Comparison of ENCODE assay signal across 8 cellular contexts in genomic region chr11:85627332-85627997, GRCh38. TPM values are rescaled to one million over a fixed set of nuclear protein-coding genes. Genes with fewer than 3 reads are reported as not detected.
A peak's percentile ranks its signal among the peaks of the same experiment; 100 is the strongest.
DNase-seq lines count a peak whose midpoint lies in the region; ATAC-seq and TF ChIP-seq lines count a peak whose summit lies in the region.

DLG2 (minus strand) TSS chr11:85627344.

- H3K27me3 ChIP-seq in HUES6 (ENCODE audit: control insufficient read depth, insufficient read depth, low read length), result no peaks in the 10 kb centered on the region
- no peaks in the 10 kb centered on the region for H3K27me3 ChIP-seq in vagina

- H3K9ac ChIP-seq in HUES6 (ENCODE audit: low read length), result peak within 1 kb of the TSS; percentile 86

- H3K36me3 ChIP-seq in HUES6 (ENCODE audit: control insufficient read depth, insufficient read depth, low read length), result peaks cover 15% of the 10 kb centered on the region
- H3K36me3 ChIP-seq in vagina, result no peaks in the 10 kb centered on the region

- peak within 1 kb of the TSS; percentile 85 for H3K4me3 ChIP-seq in HUES6 (ENCODE audit: low read depth, low read length)
- H3K4me3 ChIP-seq in vagina, result peak within 1 kb of the TSS; percentile 65 to 77

- POLR2A ChIA-PET in activated CD4-positive, alpha-beta T cell treated with anti-CD3 and anti-CD28 coated beads, Interleukin-2, amount 10 ng/mL, durations not matched to agents 7 days and 5 days (lab: Charles Lee), result interaction anchor here (0.8 to 2.2 kb wide), 2 partner anchors 20 to 199 kb away, joined by 4 to 5 read pairs; partner anchors contain the start of gene TMEM126A

- no peak within 1 kb of the TSS for H3K27ac ChIP-seq in HUES6 (ENCODE audit: low read depth, low read length)
- peak within 1 kb of the TSS; percentile 94 for H3K27ac ChIP-seq in vagina

- ATAC-seq in esophagus mucosa, result peak; percentile 3
- ATAC-seq in HG02884 (IDR thresholded peaks at IDR 0.05; ENCODE audit: unreplicated experiment), result no peak

- peaks cover 18% of the 10 kb centered on the region for H3K36me3 Mint-ChIP-seq in activated CD4-positive, alpha-beta T cell treated with anti-CD3 and anti-CD28 coated beads, Interleukin-2, amount 10 ng/mL, durations not matched to agents 7 days and 5 days (ENCODE audit: low read depth)

- peaks cover 48% of the 10 kb centered on the region for H3K4me1 Mint-ChIP-seq in activated CD4-positive, alpha-beta T cell treated with anti-CD3 and anti-CD28 coated beads, Interleukin-2, amount 10 ng/mL, durations not matched to agents 7 days and 5 days

- DNase-seq in NOMO-1 treated with DMSO at 0.1 percent for 48 hours (lab: John Stamatoyannopoulos, UW; ENCODE audit: unreplicated experiment) (peak; percentile 14), NOMO-1 (lab: John Stamatoyannopoulos, UW; ENCODE audit: unreplicated experiment in 2 of 2) (no peak), mucosa of gallbladder (ENCODE audit: low spot score) (peak; percentile 11), vagina (ENCODE audit: extremely low spot score in 2 of 2) (no peak)
- peak; percentile 18 for DNase-seq in activated CD4-positive, alpha-beta T cell treated with anti-CD3 and anti-CD28 coated beads, Interleukin-2, amount 10 ng/mL, durations not matched to agents 7 days and 5 days

- H3K9me3 ChIP-seq in HUES6 (ENCODE audit: control insufficient read depth, insufficient read depth, low read depth, low read length) (no peaks in the 10 kb centered on the region), vagina (no peaks in the 10 kb centered on the region)

- H3K4me3 Mint-ChIP-seq in activated CD4-positive, alpha-beta T cell treated with anti-CD3 and anti-CD28 coated beads, Interleukin-2, amount 10 ng/mL, durations not matched to agents 7 days and 5 days, result peak within 1 kb of the TSS; percentile 99

- CTCF ChIA-PET in activated CD4-positive, alpha-beta T cell treated with anti-CD3 and anti-CD28 coated beads, Interleukin-2, amount 10 ng/mL, durations not matched to agents 7 days and 5 days (lab: Charles Lee), result interaction anchor here (0.9 to 1.4 kb wide), 4 partner anchors 9 to 20 kb away, joined by 3 to 6 read pairs (median 5); partner anchors contain the start of gene TMEM126A

- H3K27ac Mint-ChIP-seq in activated CD4-positive, alpha-beta T cell treated with anti-CD3 and anti-CD28 coated beads, Interleukin-2, amount 10 ng/mL, durations not matched to agents 7 days and 5 days, result peak within 1 kb of the TSS; percentile 97

- no peak for TF ChIP-seq CTCF in vagina (IDR thresholded peaks at IDR 0.05)

- H3K4me1 ChIP-seq in HUES6 (ENCODE audit: control insufficient read depth, insufficient read depth, low read length), result peaks cover 23% of the 10 kb centered on the region
- H3K4me1 ChIP-seq in vagina, result peaks cover 15% of the 10 kb centered on the region

- no peaks in the 10 kb centered on the region for H3K9me3 Mint-ChIP-seq in activated CD4-positive, alpha-beta T cell treated with anti-CD3 and anti-CD28 coated beads, Interleukin-2, amount 10 ng/mL, durations not matched to agents 7 days and 5 days

- no peak for TF ChIP-seq POLR2A in vagina (IDR thresholded peaks at IDR 0.05)

- intact Hi-C loops in vagina (cut with DNase I), result no loop called here

- peaks cover 10% of the 10 kb centered on the region for H3K27me3 Mint-ChIP-seq in activated CD4-positive, alpha-beta T cell treated with anti-CD3 and anti-CD28 coated beads, Interleukin-2, amount 10 ng/mL, durations not matched to agents 7 days and 5 days

RNA-seq across cellular contexts. Expression of gene DLG2, which starts in this region (rescaled TPM):
- total RNA-seq in activated CD4-positive, alpha-beta T cell treated with anti-CD3 and anti-CD28 coated beads, Interleukin-2, amount 10 ng/mL, durations not matched to agents 7 days and 5 days, result 1 to 10 TPM in 1 of 2 experiments, under 1 TPM in 1; 0.85 to 1.1 TPM
- total RNA-seq in esophagus mucosa (6.3 TPM), mucosa of gallbladder (4.4 TPM), vagina (10.1 TPM)

Comparison
In these comparisons a context has a peak if more than half of its experiments do, and no peak if none do; other contexts are left out.
1. DNase-seq: peak in NOMO-1 treated with DMSO at 0.1 percent for 48 hours (single experiment), activated CD4-positive, alpha-beta T cell treated with anti-CD3 and anti-CD28 coated beads, Interleukin-2, amount 10 ng/mL, durations not matched to agents 7 days and 5 days (single experiment) and mucosa of gallbladder (single experiment); none in NOMO-1 (0 of 2) and vagina (0 of 2).